ENCODE assay signal across 32 cellular contexts in the genomic region with DNA sequence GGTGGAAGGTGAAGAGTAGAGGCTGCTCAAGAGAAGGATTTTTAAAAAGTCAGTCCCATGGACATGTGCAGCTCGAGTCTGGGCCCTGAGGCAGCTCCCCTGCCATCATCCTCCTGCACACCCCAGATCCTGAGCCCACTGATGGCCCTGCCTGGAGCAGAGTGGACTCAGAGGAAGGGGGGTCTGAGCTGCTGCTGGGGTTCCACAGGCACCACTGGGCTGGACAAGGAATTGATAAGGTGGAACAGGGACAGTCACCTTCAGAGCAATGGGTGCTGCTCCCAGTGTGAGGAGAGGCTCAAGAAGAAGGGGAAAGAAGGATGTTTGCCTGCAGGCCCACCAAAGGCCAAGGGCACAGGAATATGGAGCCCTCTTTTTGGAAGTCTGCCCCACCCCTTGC. TPM values are rescaled to one million over a fixed set of nuclear protein-coding genes. Genes with fewer than 3 reads are reported as not detected.
"Had no signal": no experiment of that assay in that cellular context is flagged by ENCODE, and none has a peak within 500 bp of the region (broad histone marks: within the 10 kb centered on the region; RNA-seq: fewer than 3 reads in every experiment).

No MANE protein-coding gene starts in this region.

- DNase-seq: activated CD4-positive, alpha-beta memory T cell treated with anti-CD3 and anti-CD28 coated beads for 36 hours; activated CD4-positive, alpha-beta T cell treated with anti-CD3 and anti-CD28 coated beads for 36 hours; activated CD4-positive, alpha-beta T cell treated with anti-CD3 and anti-CD28 coated beads, Interleukin-2, amount 10 ng/mL, durations not matched to agents 24 days and 14 days; activated CD4-positive, CD25-positive, alpha-beta regulatory T cell; activated CD4-positive, CD25-positive, alpha-beta regulatory T cell treated with anti-CD3 and anti-CD28 coated beads, Interleukin-2, amount 50 U/mL, for 72 hours; activated CD8-positive, alpha-beta T cell treated with anti-CD3 and anti-CD28 coated beads, Interleukin-2, amount 10 ng/mL, durations not matched to agents 7 days and 5 days; activated effector memory CD4-positive, alpha-beta T cell treated with Interleukin-2 at 50 U/mL for 16 hours; activated gamma-delta T cell treated with Interleukin-2 at 50 U/mL for 16 hours; activated naive CD4-positive, alpha-beta T cell treated with Interleukin-2 at 50 U/mL for 16 hours; activated naive CD8-positive, alpha-beta T cell treated with anti-CD3 and anti-CD28 coated beads for 36 hours; activated naive CD8-positive, alpha-beta T cell treated with anti-CD3 and anti-CD28 coated beads, Interleukin-2, amount 50 U/mL, for 24 hours; activated T-cell treated with anti-CD3 and anti-CD28 coated beads, Interleukin-2, amount 50 U/mL, for 4 hours; adrenal gland; amygdala; aorta; body of pancreas; cortex of kidney; dermis blood vessel endothelial cell; effector CD4-positive, alpha-beta T cell; effector memory CD8-positive, alpha-beta T cell; esophagus squamous epithelium; foreskin melanocyte; T-helper 2 cell had no signal

- H3K4me1 ChIP-seq: adrenal gland, body of pancreas, esophagus squamous epithelium, gastroesophageal sphincter had no signal

- H3K36me3 ChIP-seq: adrenal gland, cardiac muscle cell, esophagus squamous epithelium, gastroesophageal sphincter had no signal

- H3K9me3 ChIP-seq: adrenal gland, body of pancreas, esophagus squamous epithelium, gastroesophageal sphincter had no signal

- H3K4me3 ChIP-seq: adrenal gland, body of pancreas, cardiac muscle cell, esophagus squamous epithelium, gastroesophageal sphincter had no signal

- H3K27ac ChIP-seq: adrenal gland, body of pancreas, cardiac muscle cell, epithelial cell of prostate, esophagus squamous epithelium, gastroesophageal sphincter had no signal

RNA-seq across cellular contexts. Expression of gene ULBP2, which starts 6.2 kb away (rescaled TPM):
- total RNA-seq: activated T-helper 17 cell treated with anti-CD3 and anti-CD28 coated beads, Interleukin-2, amount 50 U/mL, for 72 hours; cardiac muscle cell had no signal
- polyA plus RNA-seq: cardiac muscle cell had no signal

RNA-seq across cellular contexts. Expression of gene ULBP1, which starts 15.7 kb away (rescaled TPM):
- total RNA-seq: body of pancreas, cardiac muscle cell had no signal
- polyA plus RNA-seq: cardiac muscle cell had no signal

RNA-seq across cellular contexts. Expression of gene RAET1G, which starts 25.1 kb away (rescaled TPM):
- total RNA-seq: activated CD4-positive, alpha-beta memory T cell treated with anti-CD3 and anti-CD28 coated beads for 36 hours; activated CD4-positive, alpha-beta T cell treated with anti-CD3 and anti-CD28 coated beads for 36 hours; activated CD4-positive, alpha-beta T cell treated with anti-CD3 and anti-CD28 coated beads, Interleukin-2, amount 10 ng/mL, durations not matched to agents 24 days and 14 days; activated CD8-positive, alpha-beta T cell treated with anti-CD3 and anti-CD28 coated beads, Interleukin-2, amount 10 ng/mL, durations not matched to agents 7 days and 5 days; activated naive CD8-positive, alpha-beta T cell treated with anti-CD3 and anti-CD28 coated beads for 36 hours; activated T-cell treated with anti-CD3 and anti-CD28 coated beads, Interleukin-2, amount 50 U/mL, for 4 hours; activated T-helper 17 cell treated with anti-CD3 and anti-CD28 coated beads, Interleukin-2, amount 50 U/mL, for 72 hours; body of pancreas; cardiac muscle cell; cerebellum; dermis blood vessel endothelial cell; T-helper 1 cell treated with Interleukin-12 subunit alpha and Interleukin-12 subunit beta and Interleukin-4 antibody, amounts not matched to agents 30 ng/mL and 1 ng/mL, for 36 hours had no signal
- polyA plus RNA-seq: cardiac muscle cell had no signal

RNA-seq across cellular contexts. Expression of gene RAET1E, which starts 50.1 kb away (rescaled TPM):
- total RNA-seq: activated CD4-positive, alpha-beta memory T cell treated with anti-CD3 and anti-CD28 coated beads for 36 hours; activated CD4-positive, alpha-beta T cell treated with anti-CD3 and anti-CD28 coated beads for 36 hours; activated CD4-positive, alpha-beta T cell treated with anti-CD3 and anti-CD28 coated beads, Interleukin-2, amount 10 ng/mL, durations not matched to agents 24 days and 14 days; activated CD8-positive, alpha-beta T cell treated with anti-CD3 and anti-CD28 coated beads, Interleukin-2, amount 10 ng/mL, durations not matched to agents 7 days and 5 days; activated naive CD8-positive, alpha-beta T cell treated with anti-CD3 and anti-CD28 coated beads for 36 hours; activated T-cell treated with anti-CD3 and anti-CD28 coated beads, Interleukin-2, amount 50 U/mL, for 4 hours; body of pancreas; cardiac muscle cell; cerebellum; dermis blood vessel endothelial cell; endothelial cell of umbilical vein; fibroblast of villous mesenchyme; glomerular endothelial cell; T-helper 1 cell treated with Interleukin-12 subunit alpha and Interleukin-12 subunit beta and Interleukin-4 antibody, amounts not matched to agents 30 ng/mL and 1 ng/mL, for 36 hours had no signal
- polyA plus RNA-seq: cardiac muscle cell had no signal
